ENCODE assay signal across 1 cellular context in the genomic region with DNA sequence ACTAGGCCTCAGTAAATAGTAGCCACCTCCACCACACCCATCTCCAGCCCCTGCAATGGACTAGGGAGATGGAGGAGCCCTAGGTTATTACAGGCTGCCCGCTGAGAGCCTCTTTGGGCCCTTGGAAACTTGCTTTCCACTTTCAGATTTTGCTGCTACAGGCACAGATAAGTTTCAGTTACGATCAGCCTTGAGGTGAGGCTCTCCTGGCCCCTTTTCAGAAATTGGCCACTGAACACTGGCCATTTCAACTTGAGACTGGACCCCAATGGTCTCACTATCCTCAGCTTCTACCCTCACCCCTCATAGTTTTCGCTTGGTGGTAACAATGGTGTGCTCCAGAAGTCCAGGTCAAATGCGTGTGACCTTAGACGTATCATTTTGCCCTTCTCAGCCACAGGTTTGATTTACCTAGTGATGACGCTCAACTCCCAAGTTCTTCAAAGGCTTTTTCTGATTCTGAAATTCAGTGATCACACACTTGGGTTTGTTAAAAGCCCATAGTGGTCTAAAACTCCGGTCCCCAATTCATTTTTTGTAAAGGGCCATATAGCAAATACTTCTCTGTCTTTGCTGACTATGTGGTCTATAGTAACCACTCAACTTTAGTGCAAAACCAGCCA.
TF ChIP-seq lines count a peak whose summit lies in the region.

No MANE protein-coding gene starts in this region.

TF ChIP-seq in HEK293, 187 proteins besides CTCF, POLR2A, EP300 and RAD21 (continued from another document):
- TF ChIP-seq ZBTB17 (tag by site-specific recombination; IDR thresholded peaks at IDR 0.05) (no peak), WT1 (tag by site-specific recombination; IDR thresholded peaks at IDR 0.05) (no peak), ZNF366 (tag by site-specific recombination; conservative IDR thresholded peaks at IDR 0.05) (no peak), ZNF677 (tag by site-specific recombination; IDR thresholded peaks at IDR 0.05) (no peak), ZNF416 (tag by site-specific recombination; IDR thresholded peaks at IDR 0.05) (no peak), ZNF354C (tag by site-specific recombination; IDR thresholded peaks at IDR 0.05; ENCODE audit: borderline replicate concordance, low read depth) (no peak), IKZF3 (tag by site-specific recombination; IDR thresholded peaks at IDR 0.05) (no peak)
- TF ChIP-seq, protein P1, sequence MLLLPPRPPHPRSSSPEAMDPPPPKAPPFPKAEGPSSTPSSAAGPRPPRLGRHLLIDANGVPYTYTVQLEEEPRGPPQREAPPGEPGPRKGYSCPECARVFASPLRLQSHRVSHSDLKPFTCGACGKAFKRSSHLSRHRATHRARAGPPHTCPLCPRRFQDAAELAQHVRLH (tag by site-specific recombination; IDR thresholded peaks at IDR 0.05) = no peak
- TF ChIP-seq, protein P2, sequence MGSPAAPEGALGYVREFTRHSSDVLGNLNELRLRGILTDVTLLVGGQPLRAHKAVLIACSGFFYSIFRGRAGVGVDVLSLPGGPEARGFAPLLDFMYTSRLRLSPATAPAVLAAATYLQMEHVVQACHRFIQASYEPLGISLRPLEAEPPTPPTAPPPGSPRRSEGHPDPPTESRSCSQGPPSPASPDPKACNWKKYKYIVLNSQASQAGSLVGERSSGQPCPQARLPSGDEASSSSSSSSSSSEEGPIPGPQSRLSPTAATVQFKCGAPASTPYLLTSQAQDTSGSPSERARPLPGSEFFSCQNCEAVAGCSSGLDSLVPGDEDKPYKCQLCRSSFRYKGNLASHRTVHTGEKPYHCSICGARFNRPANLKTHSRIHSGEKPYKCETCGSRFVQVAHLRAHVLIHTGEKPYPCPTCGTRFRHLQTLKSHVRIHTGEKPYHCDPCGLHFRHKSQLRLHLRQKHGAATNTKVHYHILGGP (tag by site-specific recombination; IDR thresholded peaks at IDR 0.05) = no peak
- TF ChIP-seq, protein P3, sequence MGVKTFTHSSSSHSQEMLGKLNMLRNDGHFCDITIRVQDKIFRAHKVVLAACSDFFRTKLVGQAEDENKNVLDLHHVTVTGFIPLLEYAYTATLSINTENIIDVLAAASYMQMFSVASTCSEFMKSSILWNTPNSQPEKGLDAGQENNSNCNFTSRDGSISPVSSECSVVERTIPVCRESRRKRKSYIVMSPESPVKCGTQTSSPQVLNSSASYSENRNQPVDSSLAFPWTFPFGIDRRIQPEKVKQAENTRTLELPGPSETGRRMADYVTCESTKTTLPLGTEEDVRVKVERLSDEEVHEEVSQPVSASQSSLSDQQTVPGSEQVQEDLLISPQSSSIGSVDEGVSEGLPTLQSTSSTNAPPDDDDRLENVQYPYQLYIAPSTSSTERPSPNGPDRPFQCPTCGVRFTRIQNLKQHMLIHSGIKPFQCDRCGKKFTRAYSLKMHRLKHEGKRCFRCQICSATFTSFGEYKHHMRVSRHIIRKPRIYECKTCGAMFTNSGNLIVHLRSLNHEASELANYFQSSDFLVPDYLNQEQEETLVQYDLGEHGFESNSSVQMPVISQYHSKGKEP (tag by site-specific recombination; IDR thresholded peaks at IDR 0.05) = no peak
